Comparison of ENCODE assay signal across 8 cellular contexts in genomic region chr16:84514874-84515835, GRCh38. TPM values are rescaled to one million over a fixed set of nuclear protein-coding genes. Genes with fewer than 3 reads are reported as not detected.
A peak's percentile ranks its signal among the peaks of the same experiment; 100 is the strongest.
DNase-seq lines count a peak whose midpoint lies in the region; ATAC-seq and TF ChIP-seq lines count a peak whose summit lies in the region.

No MANE protein-coding gene starts in this region.

- ATAC-seq in GM19397 (IDR thresholded peaks at IDR 0.05; ENCODE audit: unreplicated experiment), result peak; percentile 75
- peak; percentile 87 for ATAC-seq in HG03520 (IDR thresholded peaks at IDR 0.05; ENCODE audit: unreplicated experiment)

- H3K4me1 Mint-ChIP-seq in dendritic cell treated with granulocyte-macrophage colony-stimulating factor and Interleukin-4, amounts not matched to agents 40 ng/mL and 50 ng/mL, for 4 days (ENCODE audit: low read depth), result peaks cover 53% of the 10 kb centered on the region

- intact Hi-C loops in dendritic cell treated with granulocyte-macrophage colony-stimulating factor and Interleukin-4, amounts not matched to agents 40 ng/mL and 50 ng/mL, for 4 days (cut with micrococcal nuclease), result loop anchor here (5.0 kb wide), 2 partner anchors 47 to 212 kb away; no protein-coding TSS in a partner anchor

- H3K9me3 ChIP-seq in WERI-Rb-1 (ENCODE audit: severe bottlenecking) (no peaks in the 10 kb centered on the region), tibial nerve (no peaks in the 10 kb centered on the region)

- no peaks in the 10 kb centered on the region for H3K36me3 Mint-ChIP-seq in dendritic cell treated with granulocyte-macrophage colony-stimulating factor and Interleukin-4, amounts not matched to agents 40 ng/mL and 50 ng/mL, for 4 days (ENCODE audit: low read depth)

- H3K4me3 Mint-ChIP-seq in dendritic cell treated with granulocyte-macrophage colony-stimulating factor and Interleukin-4, amounts not matched to agents 40 ng/mL and 50 ng/mL, for 4 days, result no peak overlapping the region

- no peak for TF ChIP-seq POLR2A in tibial nerve (IDR thresholded peaks at IDR 0.05)

- peaks cover 0 to 6% (median 0%) of the 10 kb centered on the region in 4 donors for H3K4me1 ChIP-seq in tibial nerve

- H3K27me3 Mint-ChIP-seq in dendritic cell treated with granulocyte-macrophage colony-stimulating factor and Interleukin-4, amounts not matched to agents 40 ng/mL and 50 ng/mL, for 4 days, result peaks cover 4% of the 10 kb centered on the region

- WGBS in tibial nerve, 2 donors, result 80 to 82% methylated on average over 25 of the region's 26 CpGs

- TF ChIP-seq CTCF in WERI-Rb-1 (IDR thresholded peaks at IDR 0.05; ENCODE audit: low read depth, low read length) (no peak), tibial nerve (IDR thresholded peaks at IDR 0.05) (no peak)

- H3K36me3 ChIP-seq in WERI-Rb-1 (no peaks in the 10 kb centered on the region), tibial nerve (no peaks in the 10 kb centered on the region)

- H3K9me3 Mint-ChIP-seq in dendritic cell treated with granulocyte-macrophage colony-stimulating factor and Interleukin-4, amounts not matched to agents 40 ng/mL and 50 ng/mL, for 4 days, result no peaks in the 10 kb centered on the region

- no peak for TF ChIP-seq EP300 in tibial nerve (IDR thresholded peaks at IDR 0.05)

- H3K27ac ChIP-seq in WERI-Rb-1 (peak overlapping the region; percentile 55), tibial nerve (peak overlapping the region in 1 of 4 donors; percentile 43)

- DNase-seq in CD1c-positive myeloid dendritic cell (ENCODE audit: extremely low spot score) (peak; percentile 73), WERI-Rb-1 (peak; percentile 58), NCI-H2227 (lab: John Stamatoyannopoulos, UW; ENCODE audit: unreplicated experiment) (no peak), tibial nerve (ENCODE audit: low spot score in 2 of 2) (no peak)
- peak; percentile 72 for DNase-seq in stimulated activated CD4-positive, alpha-beta T cell treated with anti-CD3 and anti-CD28 coated beads, Interleukin-4, amount 100 ng/mL, for 1 hour

- no peak overlapping the region for H3K4me3 ChIP-seq in WERI-Rb-1 (ENCODE audit: low read depth, low read length)
- no peak overlapping the region for H3K4me3 ChIP-seq in tibial nerve

- peak overlapping the region; percentile 56 for H3K27ac Mint-ChIP-seq in dendritic cell treated with granulocyte-macrophage colony-stimulating factor and Interleukin-4, amounts not matched to agents 40 ng/mL and 50 ng/mL, for 4 days

- H3K27me3 ChIP-seq in WERI-Rb-1 (ENCODE audit: insufficient read depth, low read depth, severe bottlenecking) (no peaks in the 10 kb centered on the region), tibial nerve (no peaks in the 10 kb centered on the region)

RNA-seq across cellular contexts. Expression of gene MEAK7, which starts 10.7 kb away (rescaled TPM):
- 10 to 100 TPM in 3 of 4 donors, 1 to 10 TPM in 1; 9.2 to 15.9 (median 14.3) TPM for total RNA-seq in tibial nerve

Comparison
In these comparisons a context has a peak if more than half of its experiments do, and no peak if none do; other contexts are left out.
1. DNase-seq: peak in CD1c-positive myeloid dendritic cell (single experiment), WERI-Rb-1 (single experiment) and stimulated activated CD4-positive, alpha-beta T cell treated with anti-CD3 and anti-CD28 coated beads, Interleukin-4, amount 100 ng/mL, for 1 hour (single experiment); none in NCI-H2227 (single experiment) and tibial nerve (0 of 2).